Comparison of ENCODE assay signal across 10 cellular contexts in genomic region chr2:144426981-144427479, GRCh38.
DNase-seq lines count a peak whose midpoint lies in the region; ATAC-seq, FAIRE-seq and TF ChIP-seq lines count a peak whose summit lies in the region.
"Had no signal": no experiment of that assay in that cellular context is flagged by ENCODE, and none has a peak within 500 bp of the region (broad histone marks: within the 10 kb centered on the region; RNA-seq: fewer than 3 reads in every experiment).

No MANE protein-coding gene starts in this region.

- no peak overlapping the region for H3K56ac ChIP-seq in H9 (ENCODE audit: insufficient read length, low read depth, low read length)

- DNase-seq in H54 (ENCODE audit: insufficient read length, low spot score) (peak; percentile 12), body of pancreas (peak in 1 of 4 donors; percentile 25), islet precursor cell (peak; percentile 93), smooth muscle cell of the brain vasculature (ENCODE audit: low read depth, low spot score) (peak; percentile 72), NCI-H524 (lab: John Stamatoyannopoulos, UW) (no peak), NCI-H1694 (lab: John Stamatoyannopoulos, UW) (no peak), H9 (no peak)
- DNase-seq: OCI-M1 had no signal

- H3K79me1 ChIP-seq in H9 (ENCODE audit: insufficient read depth, low read depth, low read length, poor library complexity, severe bottlenecking), result no peaks in the 10 kb centered on the region

- H3K4me1 ChIP-seq in body of pancreas, result peaks cover 7% of the 10 kb centered on the region
- H3K4me1 ChIP-seq in H9 (ENCODE audit: insufficient read depth, low read length), result no peaks in the 10 kb centered on the region; the same call in 1 of the 2 replicates

- 21 to 28% methylated on average over 4 of the region's 4 CpGs for WGBS in body of pancreas, 2 donors
- WGBS in H9 (ENCODE audit: extremely low coverage, insufficient read length, low lambda C conversion rate), result no CpG with 5 or more reads among the region's 4 CpGs

- ATAC-seq in body of pancreas, result peak; percentile 77
- ATAC-seq in HG02852 (IDR thresholded peaks at IDR 0.05; ENCODE audit: unreplicated experiment), result no peak

- no peak overlapping the region for H3K4me3 Mint-ChIP-seq in H9

- H3K36me3 ChIP-seq in body of pancreas (replicated peaks in 1 of 2; ENCODE audit: insufficient read depth in 1 of 2, low read depth in 2 of 2), result no peaks in the 10 kb centered on the region

- peak; percentile 100 for FAIRE-seq in H54 (lab: Jason Lieb, UNC)

- H3K36me3 Mint-ChIP-seq in H9 (ENCODE audit: insufficient read depth in 1 of 3, low read depth in 3 of 3), result no peaks in the 10 kb centered on the region

- H3K27me3 ChIP-seq in body of pancreas (no peaks in the 10 kb centered on the region), H9 (ENCODE audit: insufficient read depth, low read length) (no peaks in the 10 kb centered on the region)

- no peaks in the 10 kb centered on the region for H3K79me2 ChIP-seq in H9 (ENCODE audit: insufficient read depth, low read length)

- intact Hi-C loops in body of pancreas (cut with DNase I), result no loop called here

- no peak overlapping the region for H3K4me3 ChIP-seq in body of pancreas

- H3K27ac ChIP-seq in body of pancreas (peak overlapping the region in 1 of 4 donors; percentile 24), H9 (ENCODE audit: insufficient read length, low read depth, low read length) (no peak overlapping the region)
- H3K27ac ChIP-seq: epithelial cell of prostate had no signal

- H4K5ac ChIP-seq in H9 (ENCODE audit: insufficient read length, low read depth, low read length), result no peak overlapping the region

- H3K18ac ChIP-seq in H9 (ENCODE audit: insufficient read length, low read depth, low read length), result no peak overlapping the region

- no peaks in the 10 kb centered on the region for H3K9me3 ChIP-seq in body of pancreas
- H3K9me3 ChIP-seq in H9 (ENCODE audit: control insufficient read depth, low read depth, low read length), result no peaks in the 10 kb centered on the region

- H2BK20ac ChIP-seq in H9 (ENCODE audit: low read depth, low read length, poor library complexity, severe bottlenecking), result no peak overlapping the region

- H4K8ac ChIP-seq in H9 (replicated peaks; ENCODE audit: insufficient read length, low read depth, low read length), result no peak overlapping the region

- H3K23me2 ChIP-seq in H9 (ENCODE audit: insufficient read length, low read depth, low read length, poor library complexity, severe bottlenecking), result no peaks in the 10 kb centered on the region

- no peak for TF ChIP-seq POLR2A in H54 (IDR thresholded peaks at IDR 0.05; ENCODE audit: low read depth, low read length)
- no peak for TF ChIP-seq POLR2A in body of pancreas (IDR thresholded peaks at IDR 0.05)

- H2BK5ac ChIP-seq in H9 (ENCODE audit: insufficient read length, low read length), result no peak overlapping the region

- no peaks in the 10 kb centered on the region for H3K27me3 Mint-ChIP-seq in H9 (ENCODE audit: low read depth)

- no peak overlapping the region for H4K91ac ChIP-seq in H9 (ENCODE audit: insufficient read length, low read depth, low read length)

- TF ChIP-seq CTCF in body of pancreas (IDR thresholded peaks at IDR 0.05) (no peak), H9 (conservative IDR thresholded peaks at IDR 0.05) (no peak)

- no peak overlapping the region for H2BK12ac ChIP-seq in H9 (ENCODE audit: insufficient read length, low read depth, low read length)

- H3K23ac ChIP-seq in H9 (ENCODE audit: insufficient read length, low read depth, low read length), result no peak overlapping the region

- peaks cover 21 to 26% of the 10 kb centered on the region in 2 experiments for H3K4me1 Mint-ChIP-seq in H9

- no peak overlapping the region for H2AK5ac ChIP-seq in H9 (ENCODE audit: insufficient read length, low read length)

- no peak overlapping the region for H2BK120ac ChIP-seq in H9 (ENCODE audit: low read depth, low read length, poor library complexity, severe bottlenecking)

- H3K4ac ChIP-seq in H9 (ENCODE audit: low read depth, low read length), result no peak overlapping the region

- H2BK15ac ChIP-seq in H9 (ENCODE audit: low read depth, low read length), result no peak overlapping the region

- H3K14ac ChIP-seq in H9 (ENCODE audit: insufficient read depth, low read length), result no peak overlapping the region

- H2AFZ ChIP-seq in H9 (ENCODE audit: low read length), result no peak overlapping the region

- no peak overlapping the region for H3K4me2 ChIP-seq in H9 (ENCODE audit: insufficient read depth, insufficient read length, low read length)

- H4K20me1 ChIP-seq in H9 (ENCODE audit: control insufficient read depth, insufficient read depth, insufficient read length), result no peaks in the 10 kb centered on the region

- no peak overlapping the region for H3T11ph ChIP-seq in H9 (ENCODE audit: low read length)

- no peak overlapping the region for H3K9ac ChIP-seq in H9 (ENCODE audit: extremely low read depth, insufficient read length, low read length)

- H3K27ac Mint-ChIP-seq in H9, result 0 out of 7 replicates have a peak overlapping the region, but pooled peaks of 1 of the 3 experiments have one; percentile 55

- no peaks in the 10 kb centered on the region; a peak in 1 of 5 replicates for H3K9me3 Mint-ChIP-seq in H9

Comparison
In these comparisons a context has a peak if more than half of its experiments do, and no peak if none do; other contexts are left out.
1. DNase-seq: peak in H54 (single experiment), islet precursor cell (single experiment) and smooth muscle cell of the brain vasculature (single experiment); none in NCI-H524 (0 of 2), NCI-H1694 (single experiment) and H9 (single experiment).